Comparison of ENCODE assay signal across 23 cellular contexts in genomic region chr3:119314821-119315220, GRCh38. TPM values are rescaled to one million over a fixed set of nuclear protein-coding genes. Genes with fewer than 3 reads are reported as not detected.
DNase-seq lines count a peak whose midpoint lies in the region; ATAC-seq and TF ChIP-seq lines count a peak whose summit lies in the region.
"Had no signal": no experiment of that assay in that cellular context is flagged by ENCODE, and none has a peak within 500 bp of the region (broad histone marks: within the 10 kb centered on the region; RNA-seq: fewer than 3 reads in every experiment).

No MANE protein-coding gene starts in this region.

- H3K27me3 Mint-ChIP-seq in activated CD8-positive, alpha-beta T cell treated with anti-CD3 and anti-CD28 coated beads, Interleukin-2, amount 10 ng/mL, durations not matched to agents 7 days and 5 days (ENCODE audit: low read depth), result no peaks in the 10 kb centered on the region
- H3K27me3 Mint-ChIP-seq: CD8-positive, alpha-beta memory T cell; T-cell had no signal

- no peak overlapping the region for H3K4me3 ChIP-seq in WERI-Rb-1 (ENCODE audit: low read depth, low read length)
- H3K4me3 ChIP-seq in H7 (ENCODE audit: insufficient read depth, low read depth, low read length), result no peak overlapping the region
- H3K4me3 ChIP-seq: K562 had no signal

- H3K9me3 ChIP-seq in WERI-Rb-1 (ENCODE audit: severe bottlenecking), result no peaks in the 10 kb centered on the region

- no peaks in the 10 kb centered on the region for H3K9me3 Mint-ChIP-seq in activated CD8-positive, alpha-beta T cell treated with anti-CD3 and anti-CD28 coated beads, Interleukin-2, amount 10 ng/mL, durations not matched to agents 7 days and 5 days (ENCODE audit: insufficient read depth)
- H3K9me3 Mint-ChIP-seq: CD8-positive, alpha-beta memory T cell; H9; HFFc6; T-cell had no signal

- no peak overlapping the region for H3K27ac Mint-ChIP-seq in activated CD8-positive, alpha-beta T cell treated with anti-CD3 and anti-CD28 coated beads, Interleukin-2, amount 10 ng/mL, durations not matched to agents 7 days and 5 days
- H3K27ac Mint-ChIP-seq: H9, HFFc6, T-cell had no signal

- no peaks in the 10 kb centered on the region for H3K36me3 ChIP-seq in WERI-Rb-1
- no peaks in the 10 kb centered on the region for H3K36me3 ChIP-seq in H7 (replicated peaks; ENCODE audit: control insufficient read depth, insufficient read depth, low read length)

- H3K4me1 Mint-ChIP-seq in activated CD8-positive, alpha-beta T cell treated with anti-CD3 and anti-CD28 coated beads, Interleukin-2, amount 10 ng/mL, durations not matched to agents 7 days and 5 days (ENCODE audit: low read depth), result peaks cover 7% of the 10 kb centered on the region

- POLR2A ChIA-PET in activated CD8-positive, alpha-beta T cell treated with anti-CD3 and anti-CD28 coated beads, Interleukin-2, amount 10 ng/mL, durations not matched to agents 7 days and 5 days (lab: Charles Lee), result interaction anchor here (0.5 kb wide), 1 partner anchor 8 kb away, joined by 4 read pairs; no protein-coding TSS in a partner anchor

- H3K27ac ChIP-seq in WERI-Rb-1, result no peak overlapping the region; the same call in none of the 2 replicates
- H3K27ac ChIP-seq: C4-2B had no signal

- ATAC-seq in activated CD8-positive, alpha-beta T cell treated with anti-CD3 and anti-CD28 coated beads, Interleukin-2, amount 10 ng/mL, durations not matched to agents 7 days and 5 days, result no peak
- ATAC-seq: K562, T-cell had no signal

- DNase-seq in NCI-H82 (lab: John Stamatoyannopoulos, UW), result peak; percentile 43
- DNase-seq in NCI-H82 treated with DMSO at 0.1 percent for 48 hours (lab: John Stamatoyannopoulos, UW; ENCODE audit: unreplicated experiment), result no peak
- DNase-seq in DMS 273 treated with DMSO at 0.1 percent for 48 hours (lab: John Stamatoyannopoulos, UW), result peak; percentile 66
- peak; percentile 18 to 82 for DNase-seq in NCI-H524 (lab: John Stamatoyannopoulos, UW)
- peak; percentile 70 for DNase-seq in WERI-Rb-1
- DNase-seq in activated CD8-positive, alpha-beta T cell treated with anti-CD3 and anti-CD28 coated beads, Interleukin-2, amount 10 ng/mL, durations not matched to agents 7 days and 5 days, result no peak
- DNase-seq in 8988T, result no peak
- no peak for DNase-seq in H7
- DNase-seq: Calu3; CD8-positive, alpha-beta memory T cell; DMS53; GDM1; H9; HFFc6; MM.1S; NCI-H1048; NCI-H1436 treated with DMSO at 0.1 percent for 48 hours; NCI-H2081; NCI-H748 treated with DMSO at 0.1 percent for 48 hours; OCI-M1; T-cell had no signal

- no peaks in the 10 kb centered on the region for H3K36me3 Mint-ChIP-seq in activated CD8-positive, alpha-beta T cell treated with anti-CD3 and anti-CD28 coated beads, Interleukin-2, amount 10 ng/mL, durations not matched to agents 7 days and 5 days (ENCODE audit: low read depth)

- H3K4me3 Mint-ChIP-seq in activated CD8-positive, alpha-beta T cell treated with anti-CD3 and anti-CD28 coated beads, Interleukin-2, amount 10 ng/mL, durations not matched to agents 7 days and 5 days, result no peak overlapping the region
- H3K4me3 Mint-ChIP-seq: CD8-positive, alpha-beta memory T cell; H9; HFFc6; T-cell had no signal

- CTCF ChIA-PET in activated CD8-positive, alpha-beta T cell treated with anti-CD3 and anti-CD28 coated beads, Interleukin-2, amount 10 ng/mL, durations not matched to agents 7 days and 5 days (lab: Charles Lee), result no interaction called here

- TF ChIP-seq CTCF in WERI-Rb-1 (IDR thresholded peaks at IDR 0.05; ENCODE audit: low read depth, low read length), result no peak

- no peaks in the 10 kb centered on the region for H3K27me3 ChIP-seq in WERI-Rb-1 (ENCODE audit: insufficient read depth, low read depth, severe bottlenecking)
- no peaks in the 10 kb centered on the region for H3K27me3 ChIP-seq in H7 (ENCODE audit: control insufficient read depth, insufficient read depth, low read length)

RNA-seq across cellular contexts. Expression of gene ARHGAP31, which starts 20.6 kb away (rescaled TPM):
- 1 to 10 TPM; 2.3 to 2.5 TPM for total RNA-seq in activated CD8-positive, alpha-beta T cell treated with anti-CD3 and anti-CD28 coated beads, Interleukin-2, amount 10 ng/mL, durations not matched to agents 7 days and 5 days
- 4.2 and 6.6 TPM in 2 replicates for total RNA-seq in H7 (2014; rRNA removed; shearing (Covaris generic))

Comparison
In these comparisons a context has a peak if more than half of its experiments do, and no peak if none do; other contexts are left out.
1. DNase-seq: peak in NCI-H82 (single experiment), DMS 273 treated with DMSO at 0.1 percent for 48 hours (single experiment), NCI-H524 (2 of 2) and WERI-Rb-1 (single experiment); none in NCI-H82 treated with DMSO at 0.1 percent for 48 hours (single experiment), activated CD8-positive, alpha-beta T cell treated with anti-CD3 and anti-CD28 coated beads, Interleukin-2, amount 10 ng/mL, durations not matched to agents 7 days and 5 days (single experiment), 8988T (single experiment) and H7 (single experiment).